26 cellular contexts compared by ENCODE assay signal in the genomic region with DNA sequence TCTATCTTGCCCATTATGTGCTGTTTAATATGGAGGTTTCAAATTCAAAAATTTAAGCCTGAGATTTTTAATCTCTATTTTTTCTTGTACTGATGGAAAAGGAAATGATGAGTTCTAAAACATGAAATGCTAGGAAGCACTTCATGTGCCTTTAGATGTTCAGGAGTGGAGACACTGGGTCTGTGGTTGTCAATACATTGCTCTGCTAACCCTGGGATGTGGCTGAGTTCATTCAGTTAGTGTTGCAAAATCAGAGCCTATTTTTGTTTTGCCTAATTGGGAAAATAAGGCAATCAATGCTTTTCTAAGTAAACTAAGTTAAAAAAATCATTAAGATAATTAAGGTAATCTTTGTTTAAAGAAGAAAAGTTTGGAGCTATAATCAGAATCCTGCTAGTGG.
DNase-seq lines count a peak whose midpoint lies in the region; ATAC-seq, FAIRE-seq and TF ChIP-seq lines count a peak whose summit lies in the region.
"Had no signal": no experiment of that assay in that cellular context is flagged by ENCODE, and none has a peak within 500 bp of the region (broad histone marks: within the 10 kb centered on the region; RNA-seq: fewer than 3 reads in every experiment).

No MANE protein-coding gene starts in this region.

- H3K9me3 ChIP-seq in adipocyte (ENCODE audit: control insufficient read depth, low read length) (no peaks in the 10 kb centered on the region), spleen (no peaks in the 10 kb centered on the region)
- H3K9me3 ChIP-seq: A549, BLaER1, Caco-2 had no signal

- H3K27ac ChIP-seq in spleen, result no peak overlapping the region
- H3K27ac ChIP-seq: A549, BLaER1, C4-2B had no signal

- ATAC-seq in HG03469 (IDR thresholded peaks at IDR 0.05; ENCODE audit: unreplicated experiment), result no peak
- ATAC-seq: A549; CD8-positive, alpha-beta T cell; GM12878; HCT116 had no signal

- H3K4me1 ChIP-seq in adipocyte (ENCODE audit: control insufficient read depth, insufficient read depth, low read length) (peaks cover 17% of the 10 kb centered on the region), spleen (no peaks in the 10 kb centered on the region)
- H3K4me1 ChIP-seq: A549, BLaER1, Caco-2 had no signal

- H3K36me3 ChIP-seq in adipocyte (ENCODE audit: control insufficient read depth, insufficient read depth, low read length, severe bottlenecking), result no peaks in the 10 kb centered on the region
- no peaks in the 10 kb centered on the region for H3K36me3 ChIP-seq in spleen
- H3K36me3 ChIP-seq: BLaER1 had no signal

- no peak overlapping the region for H3K4me3 ChIP-seq in adipocyte (ENCODE audit: low read length)
- no peak overlapping the region for H3K4me3 ChIP-seq in spleen
- H3K4me3 ChIP-seq: A549, BLaER1, GM12878 had no signal

- peak; percentile 23 for FAIRE-seq in H54 (lab: Jason Lieb, UNC)
- FAIRE-seq: A549, GM12878, GM19239, H1 had no signal

- H3K27me3 ChIP-seq in adipocyte (replicated peaks; ENCODE audit: control insufficient read depth, insufficient read depth, low read length) (no peaks in the 10 kb centered on the region), spleen (replicated peaks in 1 of 7) (no peaks in the 10 kb centered on the region)
- H3K27me3 ChIP-seq: BLaER1 had no signal

- intact Hi-C loops in spleen (cut with DNase I; ENCODE audit: low total_unique reads), result no loop called here

- TF ChIP-seq CTCF in spleen (IDR thresholded peaks at IDR 0.05 in 8 of 11, conservative IDR thresholded peaks at IDR 0.05 in 3 of 11), result no peak

- no peak overlapping the region for H3K9ac ChIP-seq in adipocyte (ENCODE audit: low read length)
- H3K9ac ChIP-seq: BLaER1 had no signal

- DNase-seq in ELR (ENCODE audit: low read depth), result peak; percentile 13
- DNase-seq in H54 (ENCODE audit: insufficient read length, low spot score), result no peak
- DNase-seq in adipocyte (ENCODE audit: low read depth), result peak; percentile 32
- DNase-seq in iris pigment epithelial cell (ENCODE audit: low read depth), result peak; percentile 27
- DNase-seq in NCI-H2081 treated with DMSO at 0.1 percent for 48 hours (lab: John Stamatoyannopoulos, UW), result no peak
- no peak for DNase-seq in spleen
- DNase-seq in Ammon's horn (ENCODE audit: low spot score), result no peak
- DNase-seq: 8988T; ACHN; AML-193; Caco-2; CD4-positive, CD25-positive, alpha-beta regulatory T cell; CD8-positive, alpha-beta T cell; DMS153; DND-41; GDM1; H9; HFFc6 had no signal

- TF ChIP-seq POLR2A in H54 (IDR thresholded peaks at IDR 0.05; ENCODE audit: low read depth, low read length) (no peak), spleen (IDR thresholded peaks at IDR 0.05) (no peak)

Comparison
In these comparisons a context has a peak if more than half of its experiments do, and no peak if none do; other contexts are left out.
1. DNase-seq: peak in ELR (single experiment), adipocyte (single experiment) and iris pigment epithelial cell (single experiment); none in H54 (single experiment), NCI-H2081 treated with DMSO at 0.1 percent for 48 hours (single experiment), spleen (single experiment) and Ammon's horn (single experiment).